Comparison of ENCODE assay signal across 23 cellular contexts in genomic region chr10:7231420-7232414, GRCh38.
DNase-seq lines count a peak whose midpoint lies in the region; ATAC-seq and TF ChIP-seq lines count a peak whose summit lies in the region.
"Had no signal": no experiment of that assay in that cellular context is flagged by ENCODE, and none has a peak within 500 bp of the region (broad histone marks: within the 10 kb centered on the region; RNA-seq: fewer than 3 reads in every experiment).

No MANE protein-coding gene starts in this region.

- 44% methylated on average over 10 of the region's 10 CpGs for WGBS in prostate gland

- H3K79me2 ChIP-seq in PC-3 (ENCODE audit: low read length): no peaks in the 10 kb centered on the region

- H4K20me1 ChIP-seq in PC-3 (ENCODE audit: low read length): no peaks in the 10 kb centered on the region

- no peak overlapping the region for H3K9ac ChIP-seq in PC-3 (ENCODE audit: low read length)
- H3K9ac ChIP-seq in colonic mucosa (ENCODE audit: low read depth in 2 of 2, low read length in 2 of 2): no peak overlapping the region
- H3K9ac ChIP-seq: GM23248 had no signal

- CTCF ChIA-PET in HEK293T (lab: Yijun Ruan, JAX) (no interaction called here), PC-3 (lab: Charles Lee) (no interaction called here)

- peaks cover 2 to 4% (median 2%) of the 10 kb centered on the region in 3 donors for H3K27me3 Mint-ChIP-seq in immature natural killer cell (ENCODE audit: low read depth in 3 of 3)
- H3K27me3 Mint-ChIP-seq in activated naive CD8-positive, alpha-beta T cell treated with anti-CD3 and anti-CD28 coated beads, Interleukin-2, amount 50 U/mL, for 24 hours: no peaks in the 10 kb centered on the region
- H3K27me3 Mint-ChIP-seq: activated CD4-positive, alpha-beta T cell treated with anti-CD3 and anti-CD28 coated beads for 36 hours; CD4-positive, CD25-positive, alpha-beta regulatory T cell; dendritic cell treated with granulocyte-macrophage colony-stimulating factor and Interleukin-4, amounts not matched to agents 40 ng/mL and 50 ng/mL, for 4 days; memory B cell; naive thymus-derived CD4-positive, alpha-beta T cell had no signal

- H3K4me1 Mint-ChIP-seq in immature natural killer cell: peaks cover 42 to 54% of the 10 kb centered on the region in 2 donors
- peaks cover 9% of the 10 kb centered on the region for H3K4me1 Mint-ChIP-seq in activated naive CD8-positive, alpha-beta T cell treated with anti-CD3 and anti-CD28 coated beads, Interleukin-2, amount 50 U/mL, for 24 hours
- H3K4me1 Mint-ChIP-seq: memory B cell had no signal

- H3K4me3 ChIP-seq in PC-3 (ENCODE audit: low read length) (no peak overlapping the region), prostate gland (no peak overlapping the region), colonic mucosa (no peak overlapping the region)
- H3K4me3 ChIP-seq: GM23248, transverse colon had no signal

- no peak overlapping the region for H2AFZ ChIP-seq in PC-3 (ENCODE audit: low read length)
- H2AFZ ChIP-seq: GM23248 had no signal

- ATAC-seq in PC-3: peak; percentile 31
- no peak for ATAC-seq in GM21619 (IDR thresholded peaks at IDR 0.05; ENCODE audit: unreplicated experiment)
- no peak for ATAC-seq in activated naive CD8-positive, alpha-beta T cell treated with anti-CD3 and anti-CD28 coated beads, Interleukin-2, amount 50 U/mL, for 24 hours
- ATAC-seq: activated CD4-positive, alpha-beta T cell treated with anti-CD3 and anti-CD28 coated beads for 36 hours; naive thymus-derived CD4-positive, alpha-beta T cell had no signal

- peak overlapping the region in 2 of 6 donors; percentile 23 to 42 for H3K27ac Mint-ChIP-seq in immature natural killer cell
- H3K27ac Mint-ChIP-seq in activated naive CD8-positive, alpha-beta T cell treated with anti-CD3 and anti-CD28 coated beads, Interleukin-2, amount 50 U/mL, for 24 hours: no peak overlapping the region
- H3K27ac Mint-ChIP-seq: activated CD4-positive, alpha-beta T cell treated with anti-CD3 and anti-CD28 coated beads for 36 hours; CD4-positive, CD25-positive, alpha-beta regulatory T cell; dendritic cell treated with granulocyte-macrophage colony-stimulating factor and Interleukin-4, amounts not matched to agents 40 ng/mL and 50 ng/mL, for 4 days; memory B cell; T-helper 1 cell treated with Interleukin-12 subunit alpha and Interleukin-12 subunit beta and Interleukin-4 antibody, amounts not matched to agents 30 μg/mL and 1 μg/mL, for 36 hours had no signal

- BruUV-seq in PC-3 (replicated peaks; lab: Mats Ljungman, UMichigan): no TSS peak

- H3K27me3 ChIP-seq in PC-3 (ENCODE audit: low read length): no peaks in the 10 kb centered on the region
- H3K27me3 ChIP-seq in prostate gland (replicated peaks; ENCODE audit: insufficient read depth): no peaks in the 10 kb centered on the region
- H3K27me3 ChIP-seq in colonic mucosa: no peaks in the 10 kb centered on the region
- H3K27me3 ChIP-seq: transverse colon had no signal

- DNase-seq in HEK293T (ENCODE audit: extremely low spot score): no peak
- DNase-seq in PC-3: no peak
- DNase-seq in immature natural killer cell: no peak
- DNase-seq in prostate gland (ENCODE audit: low spot score): no peak
- DNase-seq in colonic mucosa: no peak
- no peak for DNase-seq in HT-29 (ENCODE audit: low spot score)
- no peak for DNase-seq in activated naive CD8-positive, alpha-beta T cell treated with anti-CD3 and anti-CD28 coated beads, Interleukin-2, amount 50 U/mL, for 24 hours
- DNase-seq: activated CD4-positive, alpha-beta T cell treated with anti-CD3 and anti-CD28 coated beads for 36 hours; activated naive CD4-positive, alpha-beta T cell; CD4-positive, CD25-positive, alpha-beta regulatory T cell; DMS153; kidney glomerular epithelial cell; naive thymus-derived CD4-positive, alpha-beta T cell; NCI-H1048; NCI-H187 treated with DMSO at 0.1 percent for 48 hours; NCI-H69; transverse colon had no signal

- H3K36me3 ChIP-seq in PC-3 (ENCODE audit: low read depth, low read length) (no peaks in the 10 kb centered on the region), prostate gland (no peaks in the 10 kb centered on the region), colonic mucosa (no peaks in the 10 kb centered on the region)
- H3K36me3 ChIP-seq: transverse colon had no signal

- H3K27ac ChIP-seq in PC-3 (ENCODE audit: low read length) (no peak overlapping the region), prostate gland (peak overlapping the region; percentile 53 to 81), colonic mucosa (no peak overlapping the region)
- H3K27ac ChIP-seq: GM23248, RWPE1, transverse colon had no signal

- POLR2A ChIA-PET in HEK293T (lab: Yijun Ruan, JAX): no interaction called here
- POLR2A ChIA-PET in PC-3 (lab: Charles Lee; ENCODE audit: unreplicated experiment): no interaction called here

- H3K9me3 ChIP-seq in PC-3 (ENCODE audit: low read length) (no peaks in the 10 kb centered on the region), prostate gland (no peaks in the 10 kb centered on the region), colonic mucosa (no peaks in the 10 kb centered on the region)
- H3K9me3 ChIP-seq: transverse colon had no signal

- TF ChIP-seq CTCF in PC-3 (conservative IDR thresholded peaks at IDR 0.05; ENCODE audit: low read depth, low read length) (no peak), prostate gland (IDR thresholded peaks at IDR 0.05) (no peak), colonic mucosa (IDR thresholded peaks at IDR 0.05) (no peak)

- H3K9me2 ChIP-seq in PC-3 (replicated peaks; ENCODE audit: low read length): no peaks in the 10 kb centered on the region

- no peaks in the 10 kb centered on the region for H3K9me3 Mint-ChIP-seq in immature natural killer cell
- H3K9me3 Mint-ChIP-seq in activated naive CD8-positive, alpha-beta T cell treated with anti-CD3 and anti-CD28 coated beads, Interleukin-2, amount 50 U/mL, for 24 hours: peaks cover 5% of the 10 kb centered on the region
- H3K9me3 Mint-ChIP-seq: dendritic cell treated with granulocyte-macrophage colony-stimulating factor and Interleukin-4, amounts not matched to agents 40 ng/mL and 50 ng/mL, for 4 days had no signal

- no peak for TF ChIP-seq POLR2A in prostate gland (IDR thresholded peaks at IDR 0.05)

- intact Hi-C loops in PC-3 (cut with micrococcal nuclease): no loop called here
- intact Hi-C loops in prostate gland (cut with DNase I): no loop called here
- intact Hi-C loops in colonic mucosa (cut with DNase I): no loop called here

- peaks cover 25 to 54% (median 45%) of the 10 kb centered on the region in 3 donors for H3K36me3 Mint-ChIP-seq in immature natural killer cell
- peaks cover 43% of the 10 kb centered on the region for H3K36me3 Mint-ChIP-seq in activated naive CD8-positive, alpha-beta T cell treated with anti-CD3 and anti-CD28 coated beads, Interleukin-2, amount 50 U/mL, for 24 hours (ENCODE audit: low read depth)

- H3F3A ChIP-seq in PC-3 (ENCODE audit: low read length, unreplicated experiment): no peaks in the 10 kb centered on the region

- no peak overlapping the region for H3K4me2 ChIP-seq in PC-3 (ENCODE audit: low read length)

- H3K4me3 Mint-ChIP-seq in immature natural killer cell: peak overlapping the region in 3 of 5 donors; percentile 3 to 60 (median 4)
- no peak overlapping the region for H3K4me3 Mint-ChIP-seq in activated naive CD8-positive, alpha-beta T cell treated with anti-CD3 and anti-CD28 coated beads, Interleukin-2, amount 50 U/mL, for 24 hours
- H3K4me3 Mint-ChIP-seq: activated CD4-positive, alpha-beta T cell treated with anti-CD3 and anti-CD28 coated beads for 36 hours; CD4-positive, CD25-positive, alpha-beta regulatory T cell; dendritic cell treated with granulocyte-macrophage colony-stimulating factor and Interleukin-4, amounts not matched to agents 40 ng/mL and 50 ng/mL, for 4 days; memory B cell; naive thymus-derived CD4-positive, alpha-beta T cell; T-helper 1 cell treated with Interleukin-12 subunit alpha and Interleukin-12 subunit beta and Interleukin-4 antibody, amounts not matched to agents 30 μg/mL and 1 μg/mL, for 36 hours had no signal

- H3K4me1 ChIP-seq in PC-3 (ENCODE audit: insufficient read depth, low read length) (peaks cover 14% of the 10 kb centered on the region; the same call in 1 of the 2 replicates), prostate gland (replicated peaks) (no peaks in the 10 kb centered on the region), colonic mucosa (no peaks in the 10 kb centered on the region)
- H3K4me1 ChIP-seq: transverse colon had no signal

TF ChIP-seq in HEK293T, 16 proteins besides CTCF, POLR2A, EP300 and RAD21:
- TF ChIP-seq, protein P1, sequence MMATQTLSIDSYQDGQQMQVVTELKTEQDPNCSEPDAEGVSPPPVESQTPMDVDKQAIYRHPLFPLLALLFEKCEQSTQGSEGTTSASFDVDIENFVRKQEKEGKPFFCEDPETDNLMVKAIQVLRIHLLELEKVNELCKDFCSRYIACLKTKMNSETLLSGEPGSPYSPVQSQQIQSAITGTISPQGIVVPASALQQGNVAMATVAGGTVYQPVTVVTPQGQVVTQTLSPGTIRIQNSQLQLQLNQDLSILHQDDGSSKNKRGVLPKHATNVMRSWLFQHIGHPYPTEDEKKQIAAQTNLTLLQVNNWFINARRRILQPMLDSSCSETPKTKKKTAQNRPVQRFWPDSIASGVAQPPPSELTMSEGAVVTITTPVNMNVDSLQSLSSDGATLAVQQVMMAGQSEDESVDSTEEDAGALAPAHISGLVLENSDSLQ (IDR thresholded peaks at IDR 0.05): peak; percentile 48
- TF ChIP-seq CTBP1 (IDR thresholded peaks at IDR 0.05; ENCODE audit: borderline replicate concordance): no peak

Comparison
In these comparisons a context has a peak if more than half of its experiments do, and no peak if none do; other contexts are left out.
1. H3K27ac ChIP-seq: peak in prostate gland (2 of 2); none in PC-3 (single experiment) and colonic mucosa (single experiment).